23 cellular contexts compared by ENCODE assay signal in the genomic region with DNA sequence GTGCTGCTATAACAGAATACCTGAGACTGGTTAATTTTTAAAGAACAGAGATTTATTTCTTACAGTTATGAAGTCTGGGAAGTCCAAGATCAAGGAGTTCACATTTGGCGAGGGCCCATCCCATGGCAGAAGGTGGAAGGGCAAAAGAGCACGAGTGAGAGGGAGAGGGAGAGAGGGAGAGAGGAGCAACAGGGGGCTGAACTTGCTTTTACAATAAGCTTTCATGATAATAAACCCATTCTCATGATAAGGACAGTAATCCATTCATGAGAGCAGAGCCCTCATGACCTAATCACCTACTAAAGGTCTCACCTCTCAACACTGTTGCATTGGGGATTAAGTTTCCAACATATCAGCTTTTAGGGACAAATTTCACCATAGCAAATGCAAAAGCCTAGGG.
"Had no signal": no experiment of that assay in that cellular context is flagged by ENCODE, and none has a peak within 500 bp of the region (broad histone marks: within the 10 kb centered on the region; RNA-seq: fewer than 3 reads in every experiment).

No MANE protein-coding gene starts in this region.

- H3K4me3 Mint-ChIP-seq: dendritic cell treated with granulocyte-macrophage colony-stimulating factor and Interleukin-4, amounts not matched to agents 40 ng/mL and 50 ng/mL, for 4 days; effector memory CD8-positive, alpha-beta T cell; endodermal cell had no signal

- H3K27me3 Mint-ChIP-seq: effector memory CD8-positive, alpha-beta T cell had no signal

- H3K4me3 ChIP-seq: colonic mucosa, esophagus squamous epithelium, gastrocnemius medialis, heart right ventricle, left lung, lower lobe of right lung had no signal

- DNase-seq: colonic mucosa; cortex of kidney; effector CD8-positive, alpha-beta T cell; effector memory CD8-positive, alpha-beta T cell; endodermal cell; erythroblast; esophagus squamous epithelium; foreskin fibroblast; foreskin melanocyte; gastrocnemius medialis; glutamatergic neuron; head of caudate nucleus; heart right ventricle; hippocampal formation; left cardiac atrium; left lung; left ventricle myocardium superior; lower lobe of right lung; mesenchymal stem cell; midbrain had no signal

- H3K36me3 ChIP-seq: colonic mucosa, gastrocnemius medialis, heart right ventricle, left lung, lower lobe of right lung had no signal

- H3K4me1 ChIP-seq: colonic mucosa, gastrocnemius medialis, heart right ventricle, left lung, lower lobe of right lung had no signal

- H3K9me3 Mint-ChIP-seq: dendritic cell treated with granulocyte-macrophage colony-stimulating factor and Interleukin-4, amounts not matched to agents 40 ng/mL and 50 ng/mL, for 4 days; endodermal cell had no signal

- H3K27ac Mint-ChIP-seq: dendritic cell treated with granulocyte-macrophage colony-stimulating factor and Interleukin-4, amounts not matched to agents 40 ng/mL and 50 ng/mL, for 4 days; effector memory CD8-positive, alpha-beta T cell; endodermal cell had no signal

- ATAC-seq: effector memory CD8-positive, alpha-beta T cell; esophagus mucosa; gastrocnemius medialis; heart right ventricle; left cardiac atrium; left lung; left ventricle myocardium superior; lower lobe of right lung had no signal

- H3K27ac ChIP-seq: colonic mucosa, epithelial cell of prostate, esophagus squamous epithelium, gastrocnemius medialis, heart right ventricle, left lung, lower lobe of right lung had no signal

- H3K9me3 ChIP-seq: colonic mucosa, esophagus squamous epithelium, gastrocnemius medialis, heart right ventricle, left lung, lower lobe of right lung had no signal

- H3K27me3 ChIP-seq: colonic mucosa, esophagus squamous epithelium, gastrocnemius medialis, left lung had no signal
